1 cellular context compared by ENCODE assay signal in genomic region chr6:42101186-42101657, GRCh38.
TF ChIP-seq lines count a peak whose summit lies in the region.

No MANE protein-coding gene starts in this region.

TF ChIP-seq in IMR-90, 13 proteins besides CTCF, POLR2A, EP300 and RAD21 (continued from another document):
- TF ChIP-seq, protein P1, sequence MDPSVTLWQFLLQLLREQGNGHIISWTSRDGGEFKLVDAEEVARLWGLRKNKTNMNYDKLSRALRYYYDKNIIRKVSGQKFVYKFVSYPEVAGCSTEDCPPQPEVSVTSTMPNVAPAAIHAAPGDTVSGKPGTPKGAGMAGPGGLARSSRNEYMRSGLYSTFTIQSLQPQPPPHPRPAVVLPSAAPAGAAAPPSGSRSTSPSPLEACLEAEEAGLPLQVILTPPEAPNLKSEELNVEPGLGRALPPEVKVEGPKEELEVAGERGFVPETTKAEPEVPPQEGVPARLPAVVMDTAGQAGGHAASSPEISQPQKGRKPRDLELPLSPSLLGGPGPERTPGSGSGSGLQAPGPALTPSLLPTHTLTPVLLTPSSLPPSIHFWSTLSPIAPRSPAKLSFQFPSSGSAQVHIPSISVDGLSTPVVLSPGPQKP (IDR thresholded peaks at IDR 0.05; ENCODE audit: borderline replicate concordance, low read depth, low read length): no peak
- no peak for TF ChIP-seq RCOR1 (IDR thresholded peaks at IDR 0.05; ENCODE audit: insufficient replicate concordance, low read length)
- no peak for TF ChIP-seq MAZ (IDR thresholded peaks at IDR 0.05; ENCODE audit: borderline replicate concordance, low read depth, low read length)
- no peak for TF ChIP-seq RFX5 (IDR thresholded peaks at IDR 0.05; ENCODE audit: low read depth, low read length)
- TF ChIP-seq FOS (IDR thresholded peaks at IDR 0.05; ENCODE audit: low read depth, low read length): no peak
- TF ChIP-seq CHD1 (IDR thresholded peaks at IDR 0.05; ENCODE audit: low read depth, low read length): no peak
- TF ChIP-seq CEBPB (IDR thresholded peaks at IDR 0.05; ENCODE audit: low read depth, low read length): no peak
- no peak for TF ChIP-seq SMC3 (IDR thresholded peaks at IDR 0.05; ENCODE audit: low read depth, low read length)
- TF ChIP-seq BHLHE40 (IDR thresholded peaks at IDR 0.05; ENCODE audit: low read depth, low read length): no peak
- no peak for TF ChIP-seq MAFK (IDR thresholded peaks at IDR 0.05; ENCODE audit: low read depth, low read length)
